9 cellular contexts compared by ENCODE assay signal in the genomic region with DNA sequence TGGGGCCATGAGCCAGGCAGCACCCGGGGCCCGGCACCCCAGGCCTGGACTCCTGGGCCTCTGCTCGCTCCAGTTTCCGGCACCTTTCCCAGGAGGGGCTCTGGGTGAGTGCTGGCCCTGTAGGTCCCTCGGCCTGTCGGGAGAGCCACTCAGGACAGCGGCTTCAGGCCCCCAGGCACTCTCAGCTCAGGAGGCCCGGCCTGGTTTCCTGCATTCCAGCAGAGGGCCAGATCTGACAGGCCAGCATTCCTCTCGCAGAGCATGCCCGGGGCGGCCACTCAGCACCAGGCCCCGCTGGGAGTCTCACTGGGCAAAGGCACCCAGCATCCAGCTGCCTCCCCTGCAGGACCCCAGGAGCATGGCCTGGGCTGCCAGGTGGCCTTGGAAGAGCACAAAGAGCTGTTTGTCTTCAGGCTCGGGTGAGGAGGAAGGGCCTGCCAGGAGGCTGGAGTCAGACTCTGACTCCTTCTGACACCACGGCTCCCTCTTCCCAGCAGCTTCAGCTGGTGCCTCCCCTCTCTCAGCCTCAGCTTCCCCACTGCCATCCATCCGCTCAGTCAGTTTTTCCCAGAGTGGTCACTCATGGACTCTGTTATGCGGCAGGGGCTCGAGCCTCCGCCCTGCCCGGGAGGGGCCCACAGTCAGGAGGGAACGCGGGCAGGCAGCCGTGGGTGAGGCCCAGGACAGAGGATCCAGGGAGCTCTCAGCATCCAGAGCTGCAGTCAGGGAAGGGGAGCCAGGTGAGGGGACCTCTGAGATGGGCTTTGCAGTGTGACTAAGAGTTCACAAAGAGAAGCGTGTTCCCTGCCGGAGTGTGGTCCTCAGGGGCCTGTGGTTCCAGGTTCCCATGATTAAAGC. TPM values are rescaled to one million over a fixed set of nuclear protein-coding genes. Genes with fewer than 3 reads are reported as not detected.
A peak's percentile ranks its signal among the peaks of the same experiment; 100 is the strongest.
DNase-seq lines count a peak whose midpoint lies in the region; ATAC-seq, FAIRE-seq and TF ChIP-seq lines count a peak whose summit lies in the region.
"Had no signal": no experiment of that assay in that cellular context is flagged by ENCODE, and none has a peak within 500 bp of the region (broad histone marks: within the 10 kb centered on the region; RNA-seq: fewer than 3 reads in every experiment).

No MANE protein-coding gene starts in this region.

- peaks cover 37% of the 10 kb centered on the region for H3K4me1 Mint-ChIP-seq in nephron progenitor cell

- no peak for TF ChIP-seq CTCF in nephron progenitor cell (IDR thresholded peaks at IDR 0.05)

- H3K27ac Mint-ChIP-seq in nephron progenitor cell = no peak overlapping the region
- H3K27ac Mint-ChIP-seq: CD8-positive, alpha-beta T cell had no signal

- ATAC-seq in aorta (ENCODE audit: low FRiP score) (no peak), GM19328 (IDR thresholded peaks at IDR 0.05; ENCODE audit: unreplicated experiment) (no peak), GM18502 (IDR thresholded peaks at IDR 0.05; ENCODE audit: poor library complexity, unreplicated experiment) (no peak)
- ATAC-seq: CD8-positive, alpha-beta T cell had no signal

- peaks cover 6% of the 10 kb centered on the region for H3K27me3 Mint-ChIP-seq in nephron progenitor cell (ENCODE audit: low read depth, poor library complexity)

- no peak overlapping the region for H3K4me3 ChIP-seq in aorta (ENCODE audit: low read length in 2 of 2)

- no peaks in the 10 kb centered on the region for H3K36me3 ChIP-seq in aorta (ENCODE audit: control insufficient read depth in 1 of 2, insufficient read depth in 2 of 2, low read length in 1 of 2)

- no peaks in the 10 kb centered on the region for H3K9me3 Mint-ChIP-seq in nephron progenitor cell
- H3K9me3 Mint-ChIP-seq: CD8-positive, alpha-beta T cell had no signal

- no peak overlapping the region for H3K27ac ChIP-seq in aorta (ENCODE audit: low read depth in 1 of 2, low read length in 2 of 2)

- no peak for FAIRE-seq in frontal cortex (lab: Jason Lieb, UNC)

- peak; percentile 3 for DNase-seq in stimulated activated CD4-positive, alpha-beta T cell treated with anti-CD3 and anti-CD28 coated beads, Interleukin-4, amount 100 ng/mL, for 24 hours
- DNase-seq in stimulated activated CD4-positive, alpha-beta T cell treated with anti-CD3 and anti-CD28 coated beads, Interleukin-2, amount 100 ng/mL, for 48 hours = no peak
- DNase-seq in frontal cortex (ENCODE audit: low spot score in 2 of 2) = peak; percentile 56 to 63
- peak; percentile 28 for DNase-seq in nephron progenitor cell
- peak; percentile 41 to 73 for DNase-seq in aorta
- no peak for DNase-seq in GM03348 (ENCODE audit: low spot score)

- no peaks in the 10 kb centered on the region for H3K9me3 ChIP-seq in aorta (ENCODE audit: control insufficient read depth, low read length)

- H3K27me3 ChIP-seq in aorta (ENCODE audit: control insufficient read depth in 1 of 2, insufficient read depth in 2 of 2, low read length in 1 of 2) = no peaks in the 10 kb centered on the region

- no peaks in the 10 kb centered on the region for H3K4me1 ChIP-seq in aorta (ENCODE audit: control insufficient read depth in 1 of 2, insufficient read depth in 2 of 2, low read length in 2 of 2)

- WGBS in aorta, 2 donors = 74 to 78% methylated on average over 24 of the region's 24 CpGs

- no peaks in the 10 kb centered on the region for H3K36me3 Mint-ChIP-seq in nephron progenitor cell (ENCODE audit: low read depth)
- H3K36me3 Mint-ChIP-seq: CD8-positive, alpha-beta T cell had no signal

- no peak overlapping the region for H3K4me3 Mint-ChIP-seq in nephron progenitor cell
- H3K4me3 Mint-ChIP-seq: CD8-positive, alpha-beta T cell had no signal

- intact Hi-C loops in aorta (cut with DNase I) = no loop called here

RNA-seq across cellular contexts. Expression of a gene that starts 51.7 kb away (rescaled TPM):
- total RNA-seq in frontal cortex (1.2 TPM), aorta (1 to 10 TPM in 1 of 2 donors, under 1 TPM in 1; 0.94 to 3.5 TPM)
- polyA plus RNA-seq in aorta = under 1 TPM; 0.13 to 0.38 TPM
- total RNA-seq: CD8-positive, alpha-beta T cell had no signal

Comparison
In these comparisons a context has a peak if more than half of its experiments do, and no peak if none do; other contexts are left out.
1. DNase-seq: peak in stimulated activated CD4-positive, alpha-beta T cell treated with anti-CD3 and anti-CD28 coated beads, Interleukin-4, amount 100 ng/mL, for 24 hours (single experiment), frontal cortex (2 of 2), nephron progenitor cell (single experiment) and aorta (2 of 2); none in stimulated activated CD4-positive, alpha-beta T cell treated with anti-CD3 and anti-CD28 coated beads, Interleukin-2, amount 100 ng/mL, for 48 hours (0 of 2) and GM03348 (single experiment).